Comparison of ENCODE assay signal across 1 cellular context in genomic region chr10:72292223-72292691, GRCh38.
TF ChIP-seq lines count a peak whose summit lies in the region.

No MANE protein-coding gene starts in this region.

TF ChIP-seq in GM12878, 131 proteins besides CTCF, POLR2A, EP300 and RAD21 (continued from another document):
- TF ChIP-seq CHD1 (IDR thresholded peaks at IDR 0.05; ENCODE audit: low read depth, low read length), result no peak
- TF ChIP-seq TAF1 (IDR thresholded peaks at IDR 0.05; ENCODE audit: borderline replicate concordance, low read depth, low read length), result no peak
- TF ChIP-seq HCFC1 (IDR thresholded peaks at IDR 0.05; ENCODE audit: low read length), result no peak
- no peak for TF ChIP-seq CHD2 (IDR thresholded peaks at IDR 0.05; ENCODE audit: borderline replicate concordance, low read depth, low read length)
- 0 out of 2 replicates have a peak, but pooled peaks have one; percentile 57 for TF ChIP-seq MTA3 (IDR thresholded peaks at IDR 0.05; ENCODE audit: borderline replicate concordance, low read length)
- no peak for TF ChIP-seq ESRRA (IDR thresholded peaks at IDR 0.05; ENCODE audit: low read length)
- no peak for TF ChIP-seq ZBTB33 (IDR thresholded peaks at IDR 0.05)
- TF ChIP-seq BCL11A (IDR thresholded peaks at IDR 0.05; ENCODE audit: low read depth, low read length), result no peak; the same call in 1 of the 2 replicates
- no peak for TF ChIP-seq KAT2A (conservative IDR thresholded peaks at IDR 0.05; ENCODE audit: control insufficient read depth, low read depth, low read length)
- TF ChIP-seq TCF3 (IDR thresholded peaks at IDR 0.05; ENCODE audit: borderline replicate concordance, insufficient read depth, low read depth, low read length), result 0 out of 2 replicates have a peak, but pooled peaks have one; percentile 22
- no peak for TF ChIP-seq NBN (IDR thresholded peaks at IDR 0.05)
- peak; percentile 87 for TF ChIP-seq PKNOX1 (IDR thresholded peaks at IDR 0.05)
- TF ChIP-seq SMARCA5 (IDR thresholded peaks at IDR 0.05), result no peak
- no peak for TF ChIP-seq RB1 (IDR thresholded peaks at IDR 0.05; ENCODE audit: borderline replicate concordance)
- TF ChIP-seq RUNX3 (IDR thresholded peaks at IDR 0.05; ENCODE audit: low read length), result peak; percentile 63
- TF ChIP-seq HDAC6 (IDR thresholded peaks at IDR 0.05; ENCODE audit: unreplicated experiment), result no peak
- no peak for TF ChIP-seq E4F1 (IDR thresholded peaks at IDR 0.05; ENCODE audit: borderline replicate concordance, partially characterized antibody)
- no peak for TF ChIP-seq STAT1 (conservative IDR thresholded peaks at IDR 0.05)
- 0 out of 4 replicates have a peak, but pooled peaks of 1 of the 2 experiments have one; percentile 1 for TF ChIP-seq SRF (IDR thresholded peaks at IDR 0.05; ENCODE audit: low read depth in 2 of 2, low read length in 2 of 2)
- TF ChIP-seq SIX5 (IDR thresholded peaks at IDR 0.05; ENCODE audit: low read depth, low read length, severe bottlenecking), result no peak
- TF ChIP-seq RCOR1 (conservative IDR thresholded peaks at IDR 0.05; ENCODE audit: low read depth, low read length), result no peak
- no peak for TF ChIP-seq TCF12 (IDR thresholded peaks at IDR 0.05; ENCODE audit: low read depth, low read length)
- no peak for TF ChIP-seq ZNF384 (IDR thresholded peaks at IDR 0.05; ENCODE audit: borderline replicate concordance, low read depth, low read length)
- no peak for TF ChIP-seq MYC (IDR thresholded peaks at IDR 0.05; ENCODE audit: insufficient read depth, insufficient read length, insufficient replicate concordance, low read length, severe bottlenecking)
- no peak for TF ChIP-seq ZNF274 (IDR thresholded peaks at IDR 0.05; ENCODE audit: insufficient read depth, insufficient read length)
- no peak for TF ChIP-seq MLLT1 (IDR thresholded peaks at IDR 0.05)
- TF ChIP-seq ATF3 (IDR thresholded peaks at IDR 0.05; ENCODE audit: borderline replicate concordance, extremely low read depth, low read depth, low read length), result no peak
